Comparison of ENCODE assay signal across 12 cellular contexts in genomic region chr14:89330236-89331002, GRCh38.
DNase-seq lines count a peak whose midpoint lies in the region; ATAC-seq, FAIRE-seq and TF ChIP-seq lines count a peak whose summit lies in the region.
"Had no signal": no experiment of that assay in that cellular context is flagged by ENCODE, and none has a peak within 500 bp of the region (broad histone marks: within the 10 kb centered on the region; RNA-seq: fewer than 3 reads in every experiment).

No MANE protein-coding gene starts in this region.

- peak; percentile 61 for ATAC-seq in GM23338
- peak; percentile 74 for ATAC-seq in left lung
- ATAC-seq in GM18520 (IDR thresholded peaks at IDR 0.05; ENCODE audit: unreplicated experiment) = no peak
- no peak for ATAC-seq in GM19463 (IDR thresholded peaks at IDR 0.05; ENCODE audit: unreplicated experiment)

- peaks cover 99% of the 10 kb centered on the region for H3K79me2 ChIP-seq in GM23338 (replicated peaks; ENCODE audit: insufficient read depth)
- peaks cover 64% of the 10 kb centered on the region for H3K79me2 ChIP-seq in astrocyte (ENCODE audit: insufficient read depth, low read length)

- H3K9ac ChIP-seq in astrocyte (ENCODE audit: low read length) = peak overlapping the region; percentile 54
- H3K9ac ChIP-seq: KMS-11 had no signal

- peaks cover 11% of the 10 kb centered on the region for H3K36me3 ChIP-seq in GM23338 (ENCODE audit: insufficient read depth)
- H3K36me3 ChIP-seq in astrocyte (ENCODE audit: insufficient read depth, low read length) = no peaks in the 10 kb centered on the region
- H3K36me3 ChIP-seq in left lung = peaks cover 0 to 4% of the 10 kb centered on the region in 2 donors
- H3K36me3 ChIP-seq in testis (ENCODE audit: low read depth, missing control alignments) = no peaks in the 10 kb centered on the region

- H3K4me2 ChIP-seq in GM23338 (0 out of 2 replicates have a peak overlapping the region, but pooled peaks have one; percentile 30), astrocyte (ENCODE audit: low read length) (peak overlapping the region; percentile 71)
- H3K4me2 ChIP-seq: KMS-11 had no signal

- peaks cover 47% of the 10 kb centered on the region for H3K4me1 Mint-ChIP-seq in GM23338
- H3K4me1 Mint-ChIP-seq in astrocyte (ENCODE audit: low read depth, unreplicated experiment) = peaks cover 43% of the 10 kb centered on the region
- H3K4me1 Mint-ChIP-seq in activated CD4-positive, alpha-beta T cell treated with anti-CD3 and anti-CD28 coated beads, Interleukin-2, amount 10 ng/mL, durations not matched to agents 24 days and 14 days = peaks cover 17% of the 10 kb centered on the region

- TF ChIP-seq CTCF in GM23338 (conservative IDR thresholded peaks at IDR 0.05; ENCODE audit: low read depth in 2 of 2) (no peak), astrocyte (IDR thresholded peaks at IDR 0.05; ENCODE audit: insufficient read depth, low read depth, low read length) (no peak), left lung (IDR thresholded peaks at IDR 0.05) (no peak), testis (IDR thresholded peaks at IDR 0.05) (no peak)

- H3K9me3 Mint-ChIP-seq in GM23338 = no peaks in the 10 kb centered on the region
- no peaks in the 10 kb centered on the region for H3K9me3 Mint-ChIP-seq in astrocyte (ENCODE audit: unreplicated experiment)
- H3K9me3 Mint-ChIP-seq in activated CD4-positive, alpha-beta T cell treated with anti-CD3 and anti-CD28 coated beads, Interleukin-2, amount 10 ng/mL, durations not matched to agents 24 days and 14 days = peaks cover 2% of the 10 kb centered on the region

- H3K27me3 Mint-ChIP-seq in GM23338 (ENCODE audit: insufficient read depth, low read depth, poor library complexity) = peaks cover 5% of the 10 kb centered on the region
- no peaks in the 10 kb centered on the region for H3K27me3 Mint-ChIP-seq in astrocyte (ENCODE audit: low read depth, unreplicated experiment)
- H3K27me3 Mint-ChIP-seq in activated CD4-positive, alpha-beta T cell treated with anti-CD3 and anti-CD28 coated beads, Interleukin-2, amount 10 ng/mL, durations not matched to agents 24 days and 14 days = no peaks in the 10 kb centered on the region

- H3K27ac ChIP-seq in GM23338 (ENCODE audit: low read depth) = no peak overlapping the region; the same call in 1 of the 2 replicates
- H3K27ac ChIP-seq in astrocyte (ENCODE audit: low read depth, low read length) = peak overlapping the region; percentile 74
- H3K27ac ChIP-seq in left lung = peak overlapping the region in 1 of 2 donors; percentile 68
- H3K27ac ChIP-seq in testis = no peak overlapping the region
- H3K27ac ChIP-seq: epithelial cell of prostate, KMS-11 had no signal

- 54 to 55% methylated on average over 11 of the region's 11 CpGs for WGBS in testis, 2 donors

- FAIRE-seq in astrocyte (lab: Jason Lieb, UNC) = no peak
- FAIRE-seq: TTC549 had no signal

- H2AFZ ChIP-seq in GM23338 (no peak overlapping the region), astrocyte (ENCODE audit: low read depth, low read length) (no peak overlapping the region)

- H3K4me1 ChIP-seq in GM23338 (ENCODE audit: insufficient read depth) (peaks cover 20% of the 10 kb centered on the region), astrocyte (ENCODE audit: insufficient read depth, low read length) (peaks cover 26% of the 10 kb centered on the region), left lung (no peaks in the 10 kb centered on the region), testis (peaks cover 7% of the 10 kb centered on the region)

- H3F3A ChIP-seq in GM23338 (replicated peaks; ENCODE audit: low read depth) = 0 out of 2 replicates have a peak, but pooled peaks cover 4% of the 10 kb centered on the region

- TF ChIP-seq POLR2A in testis (IDR thresholded peaks at IDR 0.05) = no peak

- H3K4me3 ChIP-seq in GM23338 (no peak overlapping the region), astrocyte (ENCODE audit: insufficient read depth, low read depth, low read length) (no peak overlapping the region), left lung (no peak overlapping the region), testis (no peak overlapping the region)

- no peaks in the 10 kb centered on the region for H3K9me2 ChIP-seq in GM23338 (ENCODE audit: insufficient read depth)

- intact Hi-C loops in left lung (cut with DNase I) = no loop called here
- intact Hi-C loops in testis (cut with DNase I; ENCODE audit: low total_unique reads) = no loop called here
- intact Hi-C loops in activated CD4-positive, alpha-beta T cell treated with anti-CD3 and anti-CD28 coated beads, Interleukin-2, amount 10 ng/mL, durations not matched to agents 24 days and 14 days (cut with micrococcal nuclease) = no loop called here

- H3K27me3 ChIP-seq in GM23338 (ENCODE audit: insufficient read depth) (no peaks in the 10 kb centered on the region), astrocyte (ENCODE audit: insufficient read depth, low read length) (no peaks in the 10 kb centered on the region), left lung (no peaks in the 10 kb centered on the region), testis (no peaks in the 10 kb centered on the region)

- H3K36me3 Mint-ChIP-seq in GM23338 (ENCODE audit: low read depth) = peaks cover 38% of the 10 kb centered on the region
- H3K36me3 Mint-ChIP-seq in astrocyte (ENCODE audit: low read depth, unreplicated experiment) = peaks cover 7% of the 10 kb centered on the region
- H3K36me3 Mint-ChIP-seq in activated CD4-positive, alpha-beta T cell treated with anti-CD3 and anti-CD28 coated beads, Interleukin-2, amount 10 ng/mL, durations not matched to agents 24 days and 14 days (ENCODE audit: low read depth) = peaks cover 28% of the 10 kb centered on the region

- H3K4me3 Mint-ChIP-seq in GM23338 (no peak overlapping the region), astrocyte (ENCODE audit: unreplicated experiment) (no peak overlapping the region)
- no peak overlapping the region for H3K4me3 Mint-ChIP-seq in activated CD4-positive, alpha-beta T cell treated with anti-CD3 and anti-CD28 coated beads, Interleukin-2, amount 10 ng/mL, durations not matched to agents 24 days and 14 days

- DNase-seq in GM23338 (ENCODE audit: low spot score) = no peak
- peak; percentile 94 for DNase-seq in astrocyte (ENCODE audit: low read depth)
- DNase-seq in left lung = no peak
- peak; percentile 61 for DNase-seq in testis
- DNase-seq in activated CD4-positive, alpha-beta T cell treated with anti-CD3 and anti-CD28 coated beads, Interleukin-2, amount 10 ng/mL, durations not matched to agents 24 days and 14 days = no peak
- no peak for DNase-seq in NCI-H774 (lab: John Stamatoyannopoulos, UW)
- DNase-seq: activated effector memory CD4-positive, alpha-beta T cell treated with Interleukin-2 at 50 U/mL for 16 hours had no signal

- H3K9me3 ChIP-seq in astrocyte (ENCODE audit: insufficient read depth, low read depth, low read length) = no peaks in the 10 kb centered on the region
- no peaks in the 10 kb centered on the region for H3K9me3 ChIP-seq in left lung
- no peaks in the 10 kb centered on the region for H3K9me3 ChIP-seq in testis

- H4K20me1 ChIP-seq in GM23338 (replicated peaks; ENCODE audit: insufficient read depth) = peaks cover 31% of the 10 kb centered on the region
- H4K20me1 ChIP-seq in astrocyte (ENCODE audit: insufficient read depth, low read length) = peaks cover 60% of the 10 kb centered on the region

- H3K27ac Mint-ChIP-seq in GM23338 (peak overlapping the region; percentile 73; the same call in 1 of the 2 replicates), astrocyte (ENCODE audit: unreplicated experiment) (no peak overlapping the region)
- H3K27ac Mint-ChIP-seq in activated CD4-positive, alpha-beta T cell treated with anti-CD3 and anti-CD28 coated beads, Interleukin-2, amount 10 ng/mL, durations not matched to agents 24 days and 14 days = no peak overlapping the region

TF ChIP-seq in GM23338, 12 proteins besides CTCF, POLR2A, EP300 and RAD21 (continues in another document):
- TF ChIP-seq EZH2 (IDR thresholded peaks at IDR 0.05; ENCODE audit: low read depth, unreplicated experiment) (no peak), JUNB (IDR thresholded peaks at IDR 0.05; ENCODE audit: unreplicated experiment) (no peak), EZH2phosphoT487 (IDR thresholded peaks at IDR 0.05; ENCODE audit: unreplicated experiment) (no peak), ZNF114 (CRISPR knock-in tag; IDR thresholded peaks at IDR 0.05) (no peak), NANOG (IDR thresholded peaks at IDR 0.05; ENCODE audit: borderline replicate concordance) (no peak), REST (IDR thresholded peaks at IDR 0.05; ENCODE audit: unreplicated experiment) (no peak), STAT1 (IDR thresholded peaks at IDR 0.05; ENCODE audit: unreplicated experiment) (no peak), ETS1 (IDR thresholded peaks at IDR 0.05) (no peak)

Comparison
In these comparisons a context has a peak if more than half of its experiments do, and no peak if none do; other contexts are left out.
1. ATAC-seq: peak in GM23338 (single experiment) and left lung (single experiment); none in GM18520 (single experiment) and GM19463 (single experiment).
2. DNase-seq: peak in astrocyte (single experiment) and testis (single experiment); none in GM23338 (single experiment), left lung (0 of 2), activated CD4-positive, alpha-beta T cell treated with anti-CD3 and anti-CD28 coated beads, Interleukin-2, amount 10 ng/mL, durations not matched to agents 24 days and 14 days (single experiment) and NCI-H774 (single experiment).